ENCODE assay signal across 15 cellular contexts in genomic region chr19:15815306-15815705, GRCh38. TPM values are rescaled to one million over a fixed set of nuclear protein-coding genes. Genes with fewer than 3 reads are reported as not detected.
"Had no signal": no experiment of that assay in that cellular context is flagged by ENCODE, and none has a peak within 500 bp of the region (broad histone marks: within the 10 kb centered on the region; RNA-seq: fewer than 3 reads in every experiment).

TSS of gene OR10H1 (minus strand) at chr19:15815664. CDS start at chr19:15808037, 7,627 bp downstream.

- H3K4me1 Mint-ChIP-seq: neural progenitor cell had no signal

- H2AFZ ChIP-seq: neural progenitor cell had no signal

- H3K9ac ChIP-seq: neural progenitor cell had no signal

- H3K36me3 Mint-ChIP-seq: neural progenitor cell had no signal

- FAIRE-seq: colon, small intestine had no signal

- H3K27ac Mint-ChIP-seq: activated CD8-positive, alpha-beta T cell treated with anti-CD3 and anti-CD28 coated beads, Interleukin-2, amount 10 ng/mL, durations not matched to agents 7 days and 5 days; neural progenitor cell had no signal

- H3K27ac ChIP-seq: ascending aorta, gastrocnemius medialis, neural progenitor cell, right atrium auricular region, thyroid gland had no signal

- H3K36me3 ChIP-seq: ascending aorta, gastrocnemius medialis, neural progenitor cell, right atrium auricular region, thyroid gland had no signal

- DNase-seq: activated CD4-positive, alpha-beta T cell treated with anti-CD3 and anti-CD28 coated beads for 48 hours; activated CD8-positive, alpha-beta memory T cell treated with anti-CD3 and anti-CD28 coated beads, Interleukin-2, amount 50 U/mL, for 48 hours; activated CD8-positive, alpha-beta T cell treated with anti-CD3 and anti-CD28 coated beads, Interleukin-2, amount 10 ng/mL, durations not matched to agents 7 days and 5 days; activated naive CD4-positive, alpha-beta T cell; gastrocnemius medialis; islet precursor cell; left ventricle myocardium superior; small intestine; thyroid gland had no signal

- H3K4me1 ChIP-seq: ascending aorta, gastrocnemius medialis, neural progenitor cell, right atrium auricular region, thyroid gland had no signal

- H3K27me3 ChIP-seq: ascending aorta, neural progenitor cell, right atrium auricular region, thyroid gland had no signal

- H3K9me3 ChIP-seq: ascending aorta, gastrocnemius medialis, right atrium auricular region, thyroid gland had no signal

- H3K9me3 Mint-ChIP-seq: T-helper 1 cell treated with Interleukin-12 subunit alpha and Interleukin-12 subunit beta and Interleukin-4 antibody, amounts not matched to agents 30 μg/mL and 1 μg/mL, for 36 hours had no signal

- H3K4me3 ChIP-seq: ascending aorta, gastrocnemius medialis, neural progenitor cell, right atrium auricular region, thyroid gland had no signal

- ATAC-seq: activated CD8-positive, alpha-beta T cell treated with anti-CD3 and anti-CD28 coated beads, Interleukin-2, amount 10 ng/mL, durations not matched to agents 7 days and 5 days; gastrocnemius medialis; left ventricle myocardium superior had no signal

- H3K4me2 ChIP-seq: neural progenitor cell had no signal

- H3K4me3 Mint-ChIP-seq: activated CD8-positive, alpha-beta T cell treated with anti-CD3 and anti-CD28 coated beads, Interleukin-2, amount 10 ng/mL, durations not matched to agents 7 days and 5 days; neural progenitor cell; T-helper 1 cell treated with Interleukin-12 subunit alpha and Interleukin-12 subunit beta and Interleukin-4 antibody, amounts not matched to agents 30 μg/mL and 1 μg/mL, for 36 hours had no signal

RNA-seq across cellular contexts. Expression of gene OR10H1, which starts in this region (rescaled TPM):
- total RNA-seq: activated CD8-positive, alpha-beta T cell treated with anti-CD3 and anti-CD28 coated beads, Interleukin-2, amount 10 ng/mL, durations not matched to agents 7 days and 5 days; ascending aorta; cardiac septum; gastrocnemius medialis; left ventricle myocardium superior; right atrium auricular region; thyroid gland had no signal
- polyA plus RNA-seq: small intestine had no signal
